In genomic region chr19:11639602-11640471, GRCh38 we compare ENCODE assay signal across 8 cellular contexts.
DNase-seq lines count a peak whose midpoint lies in the region; ATAC-seq and TF ChIP-seq lines count a peak whose summit lies in the region.

No MANE protein-coding gene starts in this region.

- H3K4me3 Mint-ChIP-seq in central memory CD8-positive, alpha-beta T cell: peak overlapping the region; percentile 64

- H3K36me3 Mint-ChIP-seq in central memory CD8-positive, alpha-beta T cell (ENCODE audit: insufficient read depth): no peaks in the 10 kb centered on the region

- DNase-seq in 8988T (peak; percentile 60), NCI-H2171 treated with DMSO at 0.1 percent for 48 hours (lab: John Stamatoyannopoulos, UW) (peak; percentile 97), islet precursor cell (peak; percentile 99)
- DNase-seq in activated CD4-positive, CD25-positive, alpha-beta regulatory T cell (lab: John Stamatoyannopoulos, UW): peak; percentile 64 to 75 (median 68)
- peak; percentile 67 to 77 for DNase-seq in central memory CD8-positive, alpha-beta T cell (ENCODE audit: low spot score in 2 of 2)
- DNase-seq in stimulated activated CD4-positive, alpha-beta T cell treated with anti-CD3 and anti-CD28 coated beads, Interleukin-12 subunit alpha, Interleukin-12 subunit beta, amount 100 ng/mL, for 4 hours: peak; percentile 84

- peak; percentile 67 for TF ChIP-seq POLR2A in GM18526 (IDR thresholded peaks at IDR 0.05; ENCODE audit: extremely low read depth, insufficient read length)

- ATAC-seq in HG03108 (IDR thresholded peaks at IDR 0.05; ENCODE audit: unreplicated experiment): peak; percentile 96
- ATAC-seq in central memory CD8-positive, alpha-beta T cell (replicated peaks; ENCODE audit: extremely low read depth, poor library complexity, severe bottlenecking): peak; percentile 96

- H3K4me1 Mint-ChIP-seq in central memory CD8-positive, alpha-beta T cell: no peaks in the 10 kb centered on the region

- no peaks in the 10 kb centered on the region for H3K9me3 Mint-ChIP-seq in central memory CD8-positive, alpha-beta T cell

- H3K27ac Mint-ChIP-seq in central memory CD8-positive, alpha-beta T cell (ENCODE audit: low read depth): no peak overlapping the region

- peaks cover 17% of the 10 kb centered on the region for H3K27me3 Mint-ChIP-seq in central memory CD8-positive, alpha-beta T cell

Comparison
In these comparisons a context has a peak if more than half of its experiments do, and no peak if none do; other contexts are left out.
1. Peak in every context shown above with its lines: DNase-seq and ATAC-seq.